ENCODE assay signal across 8 cellular contexts in the genomic region with DNA sequence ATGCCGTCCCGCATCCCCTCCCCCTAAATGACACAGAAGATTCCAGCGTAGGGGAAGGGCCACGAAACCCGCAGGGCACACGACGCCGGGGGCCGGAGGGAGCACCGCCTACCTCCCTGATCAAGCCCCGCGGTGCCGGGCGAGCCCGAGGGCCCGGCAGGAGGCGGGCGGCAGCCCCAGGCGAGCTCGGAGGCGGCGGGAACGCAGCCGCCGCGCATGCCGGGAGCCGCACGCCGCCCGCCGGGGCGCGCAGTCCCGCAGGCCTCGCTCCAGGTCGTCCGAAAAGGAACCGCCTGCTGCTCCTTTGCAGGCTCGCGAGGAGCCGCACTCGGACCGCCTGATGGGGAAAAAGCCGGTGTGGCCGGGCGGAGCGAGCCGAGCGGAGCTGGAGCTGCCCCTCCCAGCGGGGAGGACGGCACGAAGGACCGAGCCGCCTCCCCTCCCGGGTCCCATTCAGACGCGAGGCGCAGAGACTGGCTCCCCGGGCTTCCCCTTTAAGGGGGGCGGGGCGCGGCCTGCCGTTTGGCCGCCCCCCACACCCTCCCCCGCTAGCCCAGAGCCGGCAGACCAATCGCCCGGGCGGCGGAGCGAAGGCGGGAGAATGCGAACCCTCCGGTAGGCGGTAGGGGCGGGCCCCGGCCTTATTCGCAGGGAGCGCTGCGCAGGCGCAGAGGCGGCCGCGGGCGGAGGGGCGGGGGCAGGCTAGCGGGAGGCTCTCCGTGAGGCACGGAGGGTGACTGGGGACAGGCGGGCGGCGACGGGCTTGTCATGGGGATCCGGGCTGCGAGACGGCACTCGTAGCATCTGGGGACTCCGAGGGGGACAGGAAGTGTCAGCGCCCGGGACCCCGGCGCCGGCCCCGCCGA. TPM values are rescaled to one million over a fixed set of nuclear protein-coding genes. Genes with fewer than 3 reads are reported as not detected.
DNase-seq lines count a peak whose midpoint lies in the region; ATAC-seq and TF ChIP-seq lines count a peak whose summit lies in the region.

No MANE protein-coding gene starts in this region.

- H3K9me3 Mint-ChIP-seq in immature natural killer cell: no peaks in the 10 kb centered on the region

- intact Hi-C loops in spleen (cut with DNase I; ENCODE audit: low total_unique reads): loop anchor here (10.0 kb wide), 2 partner anchors 59 to 151 kb away; partner anchors contain the start of genes CDKN2AIP, RWDD4 and TRAPPC11

- DNase-seq in AG04450 (ENCODE audit: low read depth, low spot score) (peak; percentile 94), NCI-H2196 treated with DMSO at 0.1 percent for 48 hours (lab: John Stamatoyannopoulos, UW; ENCODE audit: unreplicated experiment) (peak; percentile 75), cardiac fibroblast (ENCODE audit: low read depth in 2 of 2) (peak; percentile 97 to 99), immature natural killer cell (peak; percentile 99 to 100 (median 99)), spleen (peak; percentile 100)

- 0 to 2% (median 1%) methylated on average over 31 to 106 of the region's 106 CpGs for WGBS in spleen, 5 donors

- peaks cover 3% of the 10 kb centered on the region; the same call in 1 of the 2 replicates for H3K9me3 ChIP-seq in AG04450 (ENCODE audit: control insufficient read depth, insufficient read depth, low read length)
- no peaks in the 10 kb centered on the region for H3K9me3 ChIP-seq in spleen

- ATAC-seq in GM18873 (IDR thresholded peaks at IDR 0.05; ENCODE audit: low FRiP score, unreplicated experiment): peak; percentile 72
- peak; percentile 66 for ATAC-seq in HG03139 (IDR thresholded peaks at IDR 0.05; ENCODE audit: unreplicated experiment)

- H3K27me3 ChIP-seq in AG04450 (ENCODE audit: control insufficient read depth, insufficient read depth, low read length) (no peaks in the 10 kb centered on the region), spleen (replicated peaks in 1 of 7) (no peaks in the 10 kb centered on the region)

- peak overlapping the region; percentile 92 for H3K4me3 ChIP-seq in AG04450 (ENCODE audit: low read depth, low read length)
- peak overlapping the region; percentile 96 for H3K4me3 ChIP-seq in WI38 (ENCODE audit: low read depth, low read length)
- H3K4me3 ChIP-seq in cardiac fibroblast (replicated peaks in 1 of 2; ENCODE audit: low read depth in 2 of 2, low read length in 2 of 2): peak overlapping the region; percentile 91 to 95
- peak overlapping the region; percentile 82 to 99 (median 94) for H3K4me3 ChIP-seq in spleen

- H3K27ac Mint-ChIP-seq in immature natural killer cell: peak overlapping the region; percentile 70 to 95 (median 86)

- CTCF ChIA-PET in AG04450 (lab: Charles Lee): interaction anchor here (0.7 to 1.2 kb wide), 3 partner anchors 96 to 123 kb away, joined by 3 to 8 read pairs (median 4); no protein-coding TSS in a partner anchor

- H3K27me3 Mint-ChIP-seq in immature natural killer cell (ENCODE audit: low read depth in 3 of 3): peaks cover 5 to 12% (median 8%) of the 10 kb centered on the region in 3 donors

- peaks cover 19 to 29% of the 10 kb centered on the region in 2 donors for H3K4me1 Mint-ChIP-seq in immature natural killer cell

- TF ChIP-seq CTCF in AG04450 (IDR thresholded peaks at IDR 0.05; ENCODE audit: low read depth, low read length) (peak; percentile 20; the same call in 1 of the 2 replicates), WI38 (IDR thresholded peaks at IDR 0.05; ENCODE audit: low read depth, low read length) (no peak), cardiac fibroblast (IDR thresholded peaks at IDR 0.05; ENCODE audit: low read depth, low read length) (no peak), spleen (IDR thresholded peaks at IDR 0.05 in 8 of 11, conservative IDR thresholded peaks at IDR 0.05 in 3 of 11) (peak in 8 of 11 experiments; percentile 6 to 61 (median 34))

- POLR2A ChIA-PET in AG04450 (lab: Yijun Ruan, JAX): interaction anchor here (0.6 to 1.7 kb wide), 5 partner anchors 12 to 160 kb away, joined by 3 to 9 read pairs (median 3); partner anchors contain the start of genes CDKN2AIP and TRAPPC11

- H3K4me3 Mint-ChIP-seq in immature natural killer cell: peak overlapping the region; percentile 81 to 99 (median 97)

- no peaks in the 10 kb centered on the region for H3K36me3 Mint-ChIP-seq in immature natural killer cell

- H3K27ac ChIP-seq in AG04450 (ENCODE audit: low read depth, low read length) (peak overlapping the region; percentile 80), spleen (peak overlapping the region; percentile 94 to 99 (median 98))

- peak in 1 of 3 donors; percentile 65 for TF ChIP-seq POLR2A in spleen (IDR thresholded peaks at IDR 0.05)

- H3K4me1 ChIP-seq in spleen: peaks cover 0 to 61% (median 26%) of the 10 kb centered on the region in 6 donors

- no peaks in the 10 kb centered on the region for H3K36me3 ChIP-seq in spleen

RNA-seq across cellular contexts. Expression of gene ING2, which starts 0.6 kb away (rescaled TPM):
- polyA plus RNA-seq in AG04450 (2011; rRNA removed) (7.0 and 10.6 TPM in 2 replicates), immature natural killer cell (10 to 100 TPM in 1 of 3 donors, 1 to 10 TPM in 2; 8.4 to 10.2 (median 9.7) TPM), spleen (10 to 100 TPM in 1 of 3 donors, 1 to 10 TPM in 2; 8.0 to 12.3 (median 9.4) TPM)
- polyA minus RNA-seq in AG04450 (2011; rRNA and poly(A)+ RNA removed): 1.4 and 2.7 TPM in 2 replicates
- total RNA-seq in spleen: 10 to 100 TPM in 4 of 7 donors, 1 to 10 TPM in 3; 4.2 to 21.7 (median 10.6) TPM

RNA-seq across cellular contexts. Expression of gene CDKN2AIP, which starts 59.9 kb away (rescaled TPM):
- polyA plus RNA-seq in AG04450 (2011; rRNA removed) (12.0 and 15.7 TPM in 2 replicates), immature natural killer cell (10 to 100 TPM; 10.7 to 41.3 (median 28.8) TPM), spleen (10 to 100 TPM; 11.9 to 19.0 (median 14.2) TPM)
- 7.3 and 9.9 TPM in 2 replicates for polyA minus RNA-seq in AG04450 (2011; rRNA and poly(A)+ RNA removed)
- 10 to 100 TPM; 11.6 to 27.9 (median 19.5) TPM for total RNA-seq in spleen

Comparison
In these comparisons a context has a peak if more than half of its experiments do, and no peak if none do; other contexts are left out.
1. Peak in every context shown above with its lines: DNase-seq, ATAC-seq, H3K4me3 ChIP-seq and H3K27ac ChIP-seq.
2. CTCF ChIP-seq: peak in AG04450 (single experiment) and spleen (8 of 11); none in WI38 (single experiment) and cardiac fibroblast (single experiment).